Comparison of ENCODE assay signal across 22 cellular contexts in the genomic region with DNA sequence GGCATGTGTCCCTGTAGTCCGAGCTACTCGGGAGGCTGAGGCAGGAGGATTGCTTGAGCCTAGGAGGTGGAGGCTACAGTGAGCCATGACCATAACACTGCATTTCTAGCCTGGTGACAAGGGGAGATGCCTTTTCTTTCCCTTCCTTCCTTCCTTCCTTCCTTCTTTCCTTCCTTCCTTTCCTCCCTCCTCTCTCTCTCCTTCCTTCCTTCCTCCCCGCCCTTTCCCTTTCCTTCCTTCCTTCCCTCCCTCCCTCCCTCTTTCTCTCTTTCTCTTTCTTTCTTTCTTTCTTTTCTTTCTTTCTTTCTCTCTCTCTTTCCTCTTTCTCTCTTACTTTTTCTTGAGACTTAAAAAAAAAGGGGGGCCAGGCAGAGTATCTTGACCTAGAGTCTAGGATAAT. TPM values are rescaled to one million over a fixed set of nuclear protein-coding genes. Genes with fewer than 3 reads are reported as not detected.
DNase-seq lines count a peak whose midpoint lies in the region; ATAC-seq and TF ChIP-seq lines count a peak whose summit lies in the region.
"Had no signal": no experiment of that assay in that cellular context is flagged by ENCODE, and none has a peak within 500 bp of the region (broad histone marks: within the 10 kb centered on the region; RNA-seq: fewer than 3 reads in every experiment).

No MANE protein-coding gene starts in this region.

- in situ Hi-C loops in Panc1 (cut with HindIII; ENCODE audit: low pct_unique_long_range_greater_than_20kb, low sequenced_read_pairs): loop anchor here (10.0 kb wide), 1 partner anchor 143 kb away; no protein-coding TSS in a partner anchor

- H3F3A ChIP-seq in PC-9 (ENCODE audit: insufficient read depth, low read depth): peaks cover 4% of the 10 kb centered on the region; the same call in 1 of the 2 replicates

- intact Hi-C loops in Panc1 (cut with micrococcal nuclease; ENCODE audit: unreplicated experiment): no loop called here
- intact Hi-C loops in body of pancreas (cut with DNase I): no loop called here
- intact Hi-C loops in PC-9 (cut with micrococcal nuclease; ENCODE audit: unreplicated experiment): no loop called here

- H3K27me3 ChIP-seq in Panc1 (ENCODE audit: control insufficient read depth, insufficient read depth, low read length) (no peaks in the 10 kb centered on the region), body of pancreas (no peaks in the 10 kb centered on the region), PC-9 (ENCODE audit: insufficient read depth, low read depth) (no peaks in the 10 kb centered on the region), hepatocyte (no peaks in the 10 kb centered on the region)
- H3K27me3 ChIP-seq: BE2C; BLaER1 treated with 17β-estradiol and CSF1 and Interleukin-3, amounts not matched to agents 10 nM and 100 nM had no signal

- H3K4me1 ChIP-seq in HEK293 (ENCODE audit: control insufficient read depth, insufficient read depth, low read length) (peaks cover 2% of the 10 kb centered on the region), Panc1 (ENCODE audit: control insufficient read depth, insufficient read depth, low read length) (peaks cover 18% of the 10 kb centered on the region), body of pancreas (peaks cover 21% of the 10 kb centered on the region), PC-9 (replicated peaks; ENCODE audit: insufficient read depth) (peaks cover 24% of the 10 kb centered on the region), hepatocyte (ENCODE audit: insufficient read depth) (peaks cover 6% of the 10 kb centered on the region)

- H3K4me3 ChIP-seq in HEK293 (ENCODE audit: low read depth, low read length) (no peak overlapping the region), Panc1 (ENCODE audit: low read depth in 2 of 2, low read length in 2 of 2) (no peak overlapping the region), body of pancreas (no peak overlapping the region), PC-9 (no peak overlapping the region), hepatocyte (no peak overlapping the region)
- H3K4me3 ChIP-seq: A549; BLaER1 treated with 17β-estradiol and CSF1 and Interleukin-3, amounts not matched to agents 10 nM and 100 nM; GM12878; GM23248 had no signal

- H3K79me2 ChIP-seq in PC-9 (ENCODE audit: low read depth): peaks cover 18% of the 10 kb centered on the region
- peaks cover 16% of the 10 kb centered on the region for H3K79me2 ChIP-seq in hepatocyte

- 70 to 79% methylated on average over 3 of the region's 3 CpGs for WGBS in body of pancreas, 2 donors
- 89% methylated on average over 2 of the region's 3 CpGs for WGBS in hepatocyte (ENCODE audit: low lambda C conversion rate, missing lambda C conversion rate)

- H3K36me3 ChIP-seq in HEK293 (ENCODE audit: control insufficient read depth in 2 of 2, insufficient read depth in 1 of 2, low read length in 2 of 2) (no peaks in the 10 kb centered on the region), Panc1 (ENCODE audit: control insufficient read depth, insufficient read depth, low read length) (no peaks in the 10 kb centered on the region; the same call in 1 of the 2 replicates), body of pancreas (replicated peaks in 1 of 2; ENCODE audit: insufficient read depth in 1 of 2, low read depth in 2 of 2) (no peaks in the 10 kb centered on the region), PC-9 (ENCODE audit: low read depth) (no peaks in the 10 kb centered on the region; the same call in 1 of the 2 replicates), hepatocyte (replicated peaks; ENCODE audit: insufficient read depth, low read depth) (no peaks in the 10 kb centered on the region)
- H3K36me3 ChIP-seq: BE2C had no signal

- H3K9me3 ChIP-seq in HEK293 (ENCODE audit: control insufficient read depth, insufficient read depth, low read depth, low read length) (no peaks in the 10 kb centered on the region), Panc1 (ENCODE audit: control insufficient read depth, insufficient read depth, low read depth, low read length) (no peaks in the 10 kb centered on the region), body of pancreas (no peaks in the 10 kb centered on the region), PC-9 (ENCODE audit: insufficient read depth, low read depth) (no peaks in the 10 kb centered on the region), hepatocyte (ENCODE audit: low read depth) (no peaks in the 10 kb centered on the region)
- H3K9me3 ChIP-seq: A549; BE2C; BLaER1 treated with 17β-estradiol and CSF1 and Interleukin-3, amounts not matched to agents 10 nM and 100 nM had no signal

- POLR2A ChIA-PET in HEK293 (lab: Yijun Ruan, JAX): no interaction called here
- POLR2A ChIA-PET in Panc1 (lab: Charles Lee): no interaction called here
- POLR2A ChIA-PET in PC-9 (lab: Charles Lee; ENCODE audit: unreplicated experiment): no interaction called here

- no peak for ATAC-seq in Panc1
- no peak for ATAC-seq in body of pancreas
- no peak for ATAC-seq in HG03039 (IDR thresholded peaks at IDR 0.05; ENCODE audit: unreplicated experiment)
- ATAC-seq: A549, GM12878 had no signal

- H2AFZ ChIP-seq in PC-9: no peak overlapping the region
- no peak overlapping the region for H2AFZ ChIP-seq in hepatocyte
- H2AFZ ChIP-seq: GM23248 had no signal

- no peaks in the 10 kb centered on the region for H4K20me1 ChIP-seq in PC-9 (ENCODE audit: insufficient read depth)
- no peaks in the 10 kb centered on the region for H4K20me1 ChIP-seq in hepatocyte (ENCODE audit: insufficient read depth, poor library complexity, severe bottlenecking)

- TF ChIP-seq CTCF in HEK293 (tag by site-specific recombination; IDR thresholded peaks at IDR 0.05) (no peak), Panc1 (IDR thresholded peaks at IDR 0.05) (no peak), body of pancreas (IDR thresholded peaks at IDR 0.05) (no peak), PC-9 (conservative IDR thresholded peaks at IDR 0.05) (no peak), hepatocyte (IDR thresholded peaks at IDR 0.05; ENCODE audit: poor library complexity) (no peak)

- BruUV-seq in Panc1 (replicated peaks; lab: Mats Ljungman, UMichigan) (no TSS peak), PC-9 (replicated peaks; lab: Mats Ljungman, UMichigan) (no TSS peak)

- CTCF ChIA-PET in HEK293 (lab: Yijun Ruan, JAX): no interaction called here
- CTCF ChIA-PET in Panc1 (lab: Charles Lee): interaction anchor here (0.6 kb wide), 1 partner anchor 30 kb away, joined by 7 read pairs; no protein-coding TSS in a partner anchor
- CTCF ChIA-PET in PC-9 (lab: Charles Lee): no interaction called here

- DNase-seq in Panc1 (ENCODE audit: low read depth, low spot score): no peak
- no peak for DNase-seq in body of pancreas
- no peak for DNase-seq in PC-9
- DNase-seq in hepatocyte (ENCODE audit: low spot score): no peak
- DNase-seq: 8988T; ACHN; AML-193; BE2C; CD4-positive, alpha-beta T cell; CD8-positive, alpha-beta memory T cell; DMS 273 treated with DMSO at 0.1 percent for 48 hours; DMS79; EL; GDM1; GM23248; H7; HCEC 1CT had no signal

- H3K4me2 ChIP-seq in PC-9 (no peak overlapping the region), hepatocyte (no peak overlapping the region)
- H3K4me2 ChIP-seq: A549 had no signal

- H3K9me2 ChIP-seq in PC-9 (ENCODE audit: insufficient read depth): no peaks in the 10 kb centered on the region
- no peaks in the 10 kb centered on the region for H3K9me2 ChIP-seq in hepatocyte (replicated peaks; ENCODE audit: insufficient read depth)

- TF ChIP-seq POLR2A in body of pancreas (IDR thresholded peaks at IDR 0.05): no peak

- no peak overlapping the region for H3K27ac ChIP-seq in HEK293 (ENCODE audit: extremely low read depth, low read depth, low read length)
- peak overlapping the region; percentile 41; the same call in 1 of the 2 replicates for H3K27ac ChIP-seq in Panc1 (ENCODE audit: low read length)
- peak overlapping the region in 3 of 4 donors; percentile 29 to 50 (median 41) for H3K27ac ChIP-seq in body of pancreas
- no peak overlapping the region for H3K27ac ChIP-seq in PC-9
- no peak overlapping the region for H3K27ac ChIP-seq in hepatocyte
- H3K27ac ChIP-seq: BLaER1 treated with 17β-estradiol and CSF1 and Interleukin-3, amounts not matched to agents 10 nM and 100 nM; GM23248 had no signal

TF ChIP-seq in HEK293, 187 proteins besides CTCF, POLR2A, EP300 and RAD21:
- 0 out of 2 replicates have a peak, but pooled peaks have one; percentile 20 for TF ChIP-seq ZNF157 (tag by site-specific recombination; IDR thresholded peaks at IDR 0.05)
- peak; percentile 93 for TF ChIP-seq ZNF366 (tag by site-specific recombination; conservative IDR thresholded peaks at IDR 0.05)
- peak; percentile 85 for TF ChIP-seq PRDM1 (tag by site-specific recombination; IDR thresholded peaks at IDR 0.05)
- no peak for TF ChIP-seq ZSCAN18 (tag by site-specific recombination; IDR thresholded peaks at IDR 0.05)
- no peak for TF ChIP-seq ZNF433 (tag by site-specific recombination; IDR thresholded peaks at IDR 0.05; ENCODE audit: low read depth)
TF ChIP-seq in HEK293: peak in this region for 3.

RNA-seq across cellular contexts. Expression of gene CEP20, which starts 3.1 kb away (rescaled TPM):
- 94.3 TPM for total RNA-seq in Panc1 (2021; ENCODE audit: unreplicated experiment)
- polyA plus RNA-seq in Panc1 (2012; ENCODE audit: insufficient read length): 45.4 TPM
- 10 to 100 TPM; 17.5 to 21.3 TPM for total RNA-seq in body of pancreas
- total RNA-seq in PC-9 (2021): 93.4 and 125 TPM in 2 replicates
- 34.9 and 39.8 TPM in 2 replicates for total RNA-seq in hepatocyte
- 20.5 and 21.5 TPM in 2 replicates for polyA plus RNA-seq in hepatocyte

RNA-seq across cellular contexts. Expression of gene MYH11, which starts 34.7 kb away (rescaled TPM):
- total RNA-seq in Panc1 (2021; ENCODE audit: unreplicated experiment) (0.51 TPM), body of pancreas (10 to 100 TPM; 14.2 to 19.7 TPM), PC-9 (2021) (0.11 and 0.43 TPM in 2 replicates), hepatocyte (5.9 and 8.1 TPM in 2 replicates)
- 0.59 TPM for polyA plus RNA-seq in Panc1 (2012; ENCODE audit: insufficient read length)
- polyA plus RNA-seq in hepatocyte: 0.59 and 3.8 TPM in 2 replicates
- total RNA-seq: CD4-positive, alpha-beta T cell; CD8-positive, alpha-beta memory T cell; GM23248; H7 had no signal

RNA-seq across cellular contexts. Expression of gene ABCC1, which starts 57.9 kb away (rescaled TPM):
- total RNA-seq in Panc1 (2021; ENCODE audit: unreplicated experiment) (296 TPM), body of pancreas (10 to 100 TPM; 12.7 to 23.1 TPM), PC-9 (2021) (139 and 146 TPM in 2 replicates), hepatocyte (7.0 and 7.3 TPM in 2 replicates)
- 397 TPM for polyA plus RNA-seq in Panc1 (2012; ENCODE audit: insufficient read length)
- polyA plus RNA-seq in hepatocyte: 7.1 and 9.3 TPM in 2 replicates

Comparison
In these comparisons a context has a peak if more than half of its experiments do, and no peak if none do; other contexts are left out.
1. H3K27ac ChIP-seq: peak in Panc1 (single experiment) and body of pancreas (3 of 4); none in HEK293 (single experiment), PC-9 (single experiment) and hepatocyte (single experiment).